In genomic region chr7:25521236-25521635, GRCh38 we compare ENCODE assay signal across 1 cellular context.
TF ChIP-seq lines count a peak whose summit lies in the region.

No MANE protein-coding gene starts in this region.

TF ChIP-seq in H1, 55 proteins besides CTCF, POLR2A, EP300 and RAD21:
- TF ChIP-seq HDAC6 (IDR thresholded peaks at IDR 0.05; ENCODE audit: low read depth, low read length) (no peak), BACH1 (IDR thresholded peaks at IDR 0.05; ENCODE audit: low read length) (peak; percentile 72)
